Comparison of ENCODE assay signal across 20 cellular contexts in genomic region chr12:66453111-66453510, GRCh38.
"Had no signal": no experiment of that assay in that cellular context is flagged by ENCODE, and none has a peak within 500 bp of the region (broad histone marks: within the 10 kb centered on the region; RNA-seq: fewer than 3 reads in every experiment).

No MANE protein-coding gene starts in this region.

- ATAC-seq: foreskin keratinocyte; natural killer cell; sciatic nerve; stimulated activated memory B cell treated with anti-CD40 and anti-IgM and Interleukin-4, amounts not matched to agents 10 μg/mL and 1 μg/mL and 100 μg/mL, for 72 hours had no signal

- H3K4me3 ChIP-seq: breast epithelium, vagina had no signal

- H3K4me1 ChIP-seq: breast epithelium, vagina had no signal

- DNase-seq: activated B cell treated with CpG ODN at 0.5 μM for 24 hours; activated CD4-positive, alpha-beta T cell treated with anti-CD3 and anti-CD28 coated beads for 4 hours; activated CD4-positive, alpha-beta T cell treated with anti-CD3 and anti-CD28 coated beads, Interleukin-2, amount 50 U/mL, for 48 hours; activated naive CD4-positive, alpha-beta T cell treated with Interleukin-2 at 50 U/mL for 16 hours; activated naive CD8-positive, alpha-beta T cell treated with anti-CD3 and anti-CD28 coated beads, Interleukin-2, amount 10 ng/mL, durations not matched to agents 7 days and 5 days; activated T-cell treated with anti-CD3 and anti-CD28 coated beads, Interleukin-2, amount 50 U/mL, for 48 hours; amniotic stem cell; effector memory CD4-positive, alpha-beta T cell; foreskin keratinocyte; glutamatergic neuron; hippocampal formation; midbrain; natural killer cell; small intestine; stimulated activated CD4-positive, alpha-beta T cell treated with anti-CD3 and anti-CD28 coated beads, Interleukin-2, amount 100 ng/mL, for 24 hours had no signal

- H3K27ac ChIP-seq: breast epithelium, foreskin keratinocyte, vagina had no signal

- H3K9me3 ChIP-seq: breast epithelium, vagina had no signal

- FAIRE-seq: colon, small intestine had no signal

- H3K36me3 ChIP-seq: breast epithelium, vagina had no signal

- H3K27me3 ChIP-seq: breast epithelium, foreskin keratinocyte, vagina had no signal
